ENCODE assay signal across 2 cellular contexts in genomic region chr19:954672-955494, GRCh38.
TF ChIP-seq lines count a peak whose summit lies in the region.

No MANE protein-coding gene starts in this region.

TF ChIP-seq in GM12891, 5 proteins besides CTCF, POLR2A, EP300 and RAD21:
- TF ChIP-seq SPI1 (IDR thresholded peaks at IDR 0.05; ENCODE audit: low read depth, low read length) (no peak), PAX5 (IDR thresholded peaks at IDR 0.05; ENCODE audit: insufficient read depth, low read length, severe bottlenecking) (no peak), POLR2AphosphoS5 (IDR thresholded peaks at IDR 0.05; ENCODE audit: low read depth, low read length) (no peak)

TF ChIP-seq in GM23338, 12 proteins besides CTCF, POLR2A, EP300 and RAD21:
- TF ChIP-seq CREB1 (CRISPR knock-in tag; IDR thresholded peaks at IDR 0.05; ENCODE audit: low read depth) (no peak), POLR2AphosphoS5 (IDR thresholded peaks at IDR 0.05; ENCODE audit: low read depth) (no peak), JUNB (IDR thresholded peaks at IDR 0.05; ENCODE audit: unreplicated experiment) (no peak), EZH2phosphoT487 (IDR thresholded peaks at IDR 0.05; ENCODE audit: unreplicated experiment) (no peak), REST (IDR thresholded peaks at IDR 0.05; ENCODE audit: unreplicated experiment) (no peak), EZH2 (IDR thresholded peaks at IDR 0.05; ENCODE audit: low read depth, unreplicated experiment) (no peak), ZNF462 (CRISPR knock-in tag; IDR thresholded peaks at IDR 0.05) (no peak), ZNF331 (CRISPR knock-in tag; IDR thresholded peaks at IDR 0.05; ENCODE audit: low read depth) (no peak), ETS1 (IDR thresholded peaks at IDR 0.05) (no peak), NANOG (IDR thresholded peaks at IDR 0.05; ENCODE audit: borderline replicate concordance) (no peak), STAT1 (IDR thresholded peaks at IDR 0.05; ENCODE audit: unreplicated experiment) (no peak), ZNF114 (CRISPR knock-in tag; IDR thresholded peaks at IDR 0.05) (no peak)
TF ChIP-seq in GM23338: peak in this region for 0.
